Comparison of ENCODE assay signal across 12 cellular contexts in the genomic region with DNA sequence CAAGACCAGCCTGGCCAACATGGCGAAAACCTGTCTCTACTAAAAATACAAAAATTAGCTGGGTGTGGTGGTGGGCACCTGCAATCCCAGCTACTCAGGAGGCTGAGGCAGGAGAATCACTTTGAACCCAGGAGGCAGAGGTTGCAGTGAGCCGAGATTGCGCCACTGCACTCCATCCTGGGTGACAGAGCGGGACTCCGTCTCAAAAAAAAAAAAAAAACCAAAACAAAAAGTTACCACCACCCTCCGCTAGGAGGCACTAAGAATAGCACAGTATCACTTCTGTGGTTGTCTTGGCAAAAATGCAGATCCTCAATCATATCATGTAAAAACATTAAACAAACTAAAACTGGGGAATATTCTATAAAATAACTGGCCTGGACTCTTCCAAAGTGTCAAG. TPM values are rescaled to one million over a fixed set of nuclear protein-coding genes. Genes with fewer than 3 reads are reported as not detected.
DNase-seq lines count a peak whose midpoint lies in the region; ATAC-seq, FAIRE-seq and TF ChIP-seq lines count a peak whose summit lies in the region.
"Not testable (repeated sequence)": the region's sequence is repeated elsewhere in the genome, so short reads cannot be mapped to it uniquely, and the experiment has no call there.
"Had no signal": no experiment of that assay in that cellular context is flagged by ENCODE, and none has a peak within 500 bp of the region (broad histone marks: within the 10 kb centered on the region; RNA-seq: fewer than 3 reads in every experiment).

No MANE protein-coding gene starts in this region.

- H2BK120ac ChIP-seq in mesenchymal stem cell (ENCODE audit: low read depth, low read length): not testable (repeated sequence)

- not testable (repeated sequence) for TF ChIP-seq EP300 in K562 (IDR thresholded peaks at IDR 0.05; ENCODE audit: low read length); transverse colon (IDR thresholded peaks at IDR 0.05; ENCODE audit: low read depth)

- not testable (repeated sequence) for H4K8ac ChIP-seq in mesenchymal stem cell (ENCODE audit: low read length)

- H3K9me3 ChIP-seq in CD4-positive, alpha-beta T cell (ENCODE audit: control insufficient read depth, low read length); K562 (replicated peaks; ENCODE audit: control insufficient read depth, insufficient read depth, low read depth, low read length); mesenchymal stem cell (ENCODE audit: control insufficient read depth, low read length); transverse colon: not testable (repeated sequence)

- not testable (repeated sequence) for TF ChIP-seq POLR2A in K562 (conservative IDR thresholded peaks at IDR 0.05); transverse colon (IDR thresholded peaks at IDR 0.05)

- not testable (repeated sequence) for DNase-seq in CD4-positive, alpha-beta T cell; transverse colon
- DNase-seq in GM13977 (ENCODE audit: low spot score): peak; percentile 41
- peak; percentile 3 for DNase-seq in LNCaP clone FGC (ENCODE audit: low read depth)
- peak; percentile 34 to 56 (median 46) for DNase-seq in K562 (ENCODE audit: extremely low read depth in 1 of 4, low spot score in 3 of 4)
- DNase-seq in fibroblast of the aortic adventitia (ENCODE audit: low read depth): peak; percentile 47
- peak; percentile 25 for DNase-seq in mesenchymal stem cell

- peak; percentile 50 for TF ChIP-seq CTCF in CD4-positive, alpha-beta T cell (IDR thresholded peaks at IDR 0.05)
- peak; percentile 63 for TF ChIP-seq CTCF in GM13977 (IDR thresholded peaks at IDR 0.05; ENCODE audit: extremely low read depth, insufficient read depth, missing control alignments)
- peak; percentile 53 for TF ChIP-seq CTCF in LNCaP clone FGC (IDR thresholded peaks at IDR 0.05; ENCODE audit: control insufficient read depth, extremely low read depth, insufficient read depth)
- peak; percentile 58 to 73 (median 58); a peak in 5 of 6 replicates for TF ChIP-seq CTCF in K562 (IDR thresholded peaks at IDR 0.05 in 2 of 3, conservative IDR thresholded peaks at IDR 0.05 in 1 of 3; ENCODE audit: insufficient read depth in 2 of 3, low read depth in 1 of 3, low read length in 3 of 3)
- TF ChIP-seq CTCF in fibroblast of the aortic adventitia (IDR thresholded peaks at IDR 0.05; ENCODE audit: insufficient read depth, low read length): peak; percentile 63
- peak in 3 of 5 experiments; percentile 19 to 34 (median 29) for TF ChIP-seq CTCF in transverse colon (IDR thresholded peaks at IDR 0.05)

- H3K79me2 ChIP-seq in K562 (ENCODE audit: control insufficient read depth, insufficient read depth, low read length): not testable (repeated sequence)

- in situ Hi-C loops in GM13977 (cut with MboI; ENCODE audit: low pct_unique_long_range_greater_than_20kb, low sequenced_read_pairs, unreplicated experiment): loop anchor here (10.0 kb wide), 1 partner anchor 144 kb away; the partner anchor contains the start of gene CLPB
- in situ Hi-C loops in K562 (cut with MboI); transverse colon (cut with MboI; ENCODE audit: low pct_ligation_motif_present in 1 of 4, low pct_unique_long_range_greater_than_20kb in 1 of 4, low sequenced_read_pairs in 3 of 4): not testable (repeated sequence)

- not testable (repeated sequence) for H3K4me2 ChIP-seq in K562 (ENCODE audit: insufficient read depth, low read length); mesenchymal stem cell (ENCODE audit: low read length, poor library complexity, severe bottlenecking)

- H3K27me3 ChIP-seq in CD4-positive, alpha-beta T cell (ENCODE audit: control insufficient read depth, insufficient read depth, low read length); K562 (ENCODE audit: control insufficient read depth in 2 of 2, insufficient read depth in 2 of 2, low read length in 2 of 2); mesenchymal stem cell (ENCODE audit: control insufficient read depth in 1 of 2, insufficient read depth in 1 of 2, low read length in 2 of 2); transverse colon: not testable (repeated sequence)

- not testable (repeated sequence) for H2AK5ac ChIP-seq in mesenchymal stem cell (ENCODE audit: low read length, severe bottlenecking)

- not testable (repeated sequence) for H2BK12ac ChIP-seq in mesenchymal stem cell (ENCODE audit: low read length in 2 of 2)

- not testable (repeated sequence) for H3K27ac Mint-ChIP-seq in CD4-positive, alpha-beta T cell

- H3K9ac ChIP-seq in K562 (ENCODE audit: insufficient read depth in 1 of 2, low read depth in 2 of 2, low read length in 2 of 2); mesenchymal stem cell (ENCODE audit: low read length): not testable (repeated sequence)

- H3K23ac ChIP-seq in mesenchymal stem cell (ENCODE audit: low read length in 2 of 2): not testable (repeated sequence)

- not testable (repeated sequence) for H3K9me1 ChIP-seq in K562 (ENCODE audit: control insufficient read depth, insufficient read depth, low read length)

- FAIRE-seq in K562 (lab: Jason Lieb, UNC): peak; percentile 87

- not testable (repeated sequence) for H3K4me1 Mint-ChIP-seq in CD4-positive, alpha-beta T cell (ENCODE audit: low read depth)

- CTCF ChIA-PET in CD4-positive, alpha-beta T cell (lab: Charles Lee): not testable (repeated sequence)
- CTCF ChIA-PET in K562 (lab: Yijun Ruan, JAX; ENCODE audit: low intra/inter-chr PET ratio): interaction anchor here (0.6 to 1.4 kb wide), 2 partner anchors 124 to 141 kb away, joined by 3 to 8 read pairs; no protein-coding TSS in a partner anchor

- not testable (repeated sequence) for H3K14ac ChIP-seq in mesenchymal stem cell (ENCODE audit: low read length in 2 of 2)

- H3K36me3 ChIP-seq in K562 (ENCODE audit: control insufficient read depth, insufficient read depth, low read length): peaks cover 19% of the 10 kb centered on the region; the same call in 1 of the 3 replicates
- peaks cover 34 to 36% of the 10 kb centered on the region in 2 experiments for H3K36me3 ChIP-seq in mesenchymal stem cell (ENCODE audit: control insufficient read depth in 1 of 2, insufficient read depth in 2 of 2, low read depth in 1 of 2, low read length in 2 of 2)
- H3K36me3 ChIP-seq in transverse colon: not testable (repeated sequence)

- not testable (repeated sequence) for H2AFZ ChIP-seq in K562 (ENCODE audit: low read depth, low read length); mesenchymal stem cell (ENCODE audit: low read depth, low read length)

- H4K91ac ChIP-seq in mesenchymal stem cell (ENCODE audit: low read length): not testable (repeated sequence)

- H4K20me1 ChIP-seq in K562 (replicated peaks; ENCODE audit: control insufficient read depth, insufficient read depth, low read length): not testable (repeated sequence)

- not testable (repeated sequence) for H3K27ac ChIP-seq in CD4-positive, alpha-beta T cell (ENCODE audit: low read depth, low read length); K562 (ENCODE audit: extremely low read depth, low read depth, low read length); mesenchymal stem cell (ENCODE audit: low read length, poor library complexity, severe bottlenecking); transverse colon

- peak; percentile 65 for ATAC-seq in CD4-positive, alpha-beta T cell (ENCODE audit: poor library complexity)
- ATAC-seq in SK-N-SH treated with all-trans-retinoic acid at 6 μM for 48 hours (peak; percentile 46; the same call in 2 of the 3 replicates), K562 (peak; percentile 84)

- not testable (repeated sequence) for BruUV-seq in K562 (replicated peaks; lab: Mats Ljungman, UMichigan)

- H2BK5ac ChIP-seq in mesenchymal stem cell (ENCODE audit: low read depth, low read length, poor library complexity, severe bottlenecking): not testable (repeated sequence)

- H3K18ac ChIP-seq in mesenchymal stem cell (ENCODE audit: low read depth in 1 of 2, low read length in 2 of 2): not testable (repeated sequence)

- POLR2A ChIA-PET in CD4-positive, alpha-beta T cell (lab: Charles Lee); K562 (lab: Yijun Ruan, JAX): not testable (repeated sequence)

- WGBS in K562 (ENCODE audit: insufficient coverage, low coverage, missing lambda C conversion rate): 0% methylated on average over 1 of the region's 6 CpGs
- whole genome bisulfite sequencing in mesenchymal stem cell: 95% methylated on average over 3 of the region's 6 CpGs
- WGBS in transverse colon (ENCODE audit: low coverage in 1 of 2), 2 donors: 47 to 77% methylated on average over 2 to 6 of the region's 6 CpGs

- H3K4ac ChIP-seq in mesenchymal stem cell (ENCODE audit: low read depth in 1 of 2, low read length in 2 of 2): not testable (repeated sequence)

- H2BK15ac ChIP-seq in mesenchymal stem cell (ENCODE audit: low read depth, poor library complexity, severe bottlenecking): not testable (repeated sequence)

- not testable (repeated sequence) for H3K79me1 ChIP-seq in mesenchymal stem cell (replicated peaks; ENCODE audit: low read length, poor library complexity, severe bottlenecking)

- not testable (repeated sequence) for H3K4me1 ChIP-seq in K562 (replicated peaks in 1 of 2; ENCODE audit: control insufficient read depth in 2 of 2, insufficient read depth in 2 of 2, low read length in 2 of 2); mesenchymal stem cell (ENCODE audit: control insufficient read depth, insufficient read depth, low read depth, low read length); transverse colon

- H3K27me3 Mint-ChIP-seq in CD4-positive, alpha-beta T cell: not testable (repeated sequence)

- H3K4me3 Mint-ChIP-seq in CD4-positive, alpha-beta T cell: not testable (repeated sequence)

- not testable (repeated sequence) for H3K4me3 ChIP-seq in LNCaP clone FGC (ENCODE audit: low read depth, low read length); K562; fibroblast of the aortic adventitia (ENCODE audit: low read depth, low read length); mesenchymal stem cell (ENCODE audit: insufficient read depth in 1 of 2, low read depth in 1 of 2, low read length in 2 of 2); transverse colon

- peak in 1 of 2 experiments; percentile 64; a peak in 2 of 4 replicates for TF ChIP-seq RAD21 in K562 (CRISPR knock-in tag; conservative IDR thresholded peaks at IDR 0.05 in 1 of 2, IDR thresholded peaks at IDR 0.05 in 1 of 2)

- H3K9me3 Mint-ChIP-seq in CD4-positive, alpha-beta T cell: not testable (repeated sequence)

- peaks cover 10% of the 10 kb centered on the region for H3K36me3 Mint-ChIP-seq in CD4-positive, alpha-beta T cell (ENCODE audit: low read depth)

- intact Hi-C loops in CD4-positive, alpha-beta T cell (cut with DNase I, micrococcal nuclease): loop anchor here (2.0 to 5.0 kb wide), 2 partner anchors 140 to 142 kb away; partner anchors contain the start of gene CLPB (in 1 of the 2)
- intact Hi-C loops in K562 (cut with micrococcal nuclease): loop anchor here (2.0 to 5.0 kb wide), 2 partner anchors 124 to 142 kb away; partner anchors contain the start of gene CLPB
- intact Hi-C loops in transverse colon (cut with DNase I; ENCODE audit: low total_unique reads): not testable (repeated sequence)

RNA-seq across cellular contexts. Expression of gene PHOX2A, which starts 46.8 kb away (rescaled TPM):
- total RNA-seq in CD4-positive, alpha-beta T cell: not detected
- total RNA-seq in K562 (2011; cell fraction: chromatin; rRNA removed; ENCODE audit: low replicate concordance): not detected in 2 replicates
- total RNA-seq in K562 (2011; cell fraction: nucleolus; rRNA removed): not detected in 2 replicates
- total RNA-seq in K562 (2011; cell fraction: nucleoplasm; rRNA removed): not detected in 2 replicates
- not detected in 2 replicates for total RNA-seq in K562 (2014; rRNA removed)
- not detected in 2 replicates for total RNA-seq in K562 (2014; rRNA removed; fragmentation: Illumina TruSeq; extraction: Trizol)
- not detected in 2 replicates for total RNA-seq in K562 (2015; rRNA removed; fragmentation: Illumina TruSeq; extraction: Trizol)
- not detected in 2 replicates for total RNA-seq in K562 (2021)
- polyA plus RNA-seq in K562 (2011; rRNA removed): not detected in 2 replicates
- polyA plus RNA-seq in K562 (2011; cell fraction: cytosol; rRNA removed): not detected in 2 replicates
- polyA plus RNA-seq in K562 (2011; cell fraction: nucleus; rRNA removed): not detected in 2 replicates
- polyA plus RNA-seq in K562 (2012): not detected in 2 replicates
- not detected in 2 replicates for polyA plus RNA-seq in K562 (2014; fragmentation: Illumina TruSeq; extraction: Trizol)
- not detected for polyA plus RNA-seq in K562 (2014; fragmentation: Nextera tagmentation; extraction: Ambion mirVana)
- polyA plus RNA-seq in K562 (2014; rRNA removed): not detected in 2 replicates
- polyA minus RNA-seq in K562 (2011; rRNA and poly(A)+ RNA removed): not detected in 2 replicates
- not detected in 2 replicates for polyA minus RNA-seq in K562 (2011; cell fraction: cytosol; rRNA and poly(A)+ RNA removed)
- not detected in 2 replicates for polyA minus RNA-seq in K562 (2011; cell fraction: nucleus; rRNA and poly(A)+ RNA removed)
- not detected in 2 replicates for total RNA-seq in fibroblast of the aortic adventitia (ENCODE audit: low replicate concordance)
- polyA plus RNA-seq in mesenchymal stem cell (2013, experiment 1 of 2): not detected
- polyA plus RNA-seq in mesenchymal stem cell (2013, experiment 2 of 2): not detected
- total RNA-seq in transverse colon: 1 to 10 TPM in 1 of 4 donors, under 1 TPM in 3; 0.41 to 2.6 (median 0.70) TPM
- total RNA-seq: activated CD4-positive, alpha-beta memory T cell treated with anti-CD3 and anti-CD28 coated beads, Interleukin-2, amount 10 ng/mL, durations not matched to agents 7 days and 5 days; esophagus mucosa; subcutaneous adipose tissue had no signal
- polyA plus RNA-seq: neural cell had no signal
